In the genomic region with DNA sequence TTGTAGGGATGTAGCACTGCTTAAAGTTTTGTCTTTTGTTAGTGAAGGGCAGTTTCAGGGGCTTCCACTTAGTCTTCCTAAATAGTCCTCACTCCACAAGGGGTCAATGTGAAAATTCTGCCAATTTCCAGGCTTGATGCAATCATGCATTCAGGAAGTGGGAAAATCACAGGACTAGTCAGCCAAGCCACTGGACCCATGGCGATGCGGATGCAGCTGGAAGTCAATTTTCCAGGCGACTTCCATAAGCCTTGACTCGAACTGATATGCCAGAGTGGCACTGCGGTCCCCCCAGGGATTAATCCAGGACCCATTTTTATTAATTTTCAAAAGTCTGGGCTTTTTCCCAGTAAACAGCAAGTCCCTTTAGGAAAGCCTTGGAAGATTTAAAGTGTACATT, we compare ENCODE assay signal across 27 cellular contexts.
"Had no signal": no experiment of that assay in that cellular context is flagged by ENCODE, and none has a peak within 500 bp of the region (broad histone marks: within the 10 kb centered on the region; RNA-seq: fewer than 3 reads in every experiment).

No MANE protein-coding gene starts in this region.

- H3K4me3 Mint-ChIP-seq: activated CD4-positive, alpha-beta memory T cell treated with anti-CD3 and anti-CD28 coated beads for 36 hours; activated CD4-positive, alpha-beta T cell treated with anti-CD3 and anti-CD28 coated beads, Interleukin-2, amount 10 ng/mL, durations not matched to agents 24 days and 14 days; activated T-cell treated with anti-CD3 and anti-CD28 coated beads, Interleukin-2, amount 50 U/mL, for 24 hours; activated T-helper 17 cell treated with anti-CD3 and anti-CD28 coated beads, Interleukin-2, amount 50 U/mL, for 72 hours; endodermal cell; nephron had no signal

- H3K27me3 ChIP-seq: body of pancreas, cardiac muscle cell, heart left ventricle, left lung, neutrophil, right lobe of liver, testis, transverse colon had no signal

- H3K27me3 Mint-ChIP-seq: activated CD4-positive, alpha-beta memory T cell treated with anti-CD3 and anti-CD28 coated beads for 36 hours; activated CD4-positive, alpha-beta T cell treated with anti-CD3 and anti-CD28 coated beads, Interleukin-2, amount 10 ng/mL, durations not matched to agents 24 days and 14 days; activated T-cell treated with anti-CD3 and anti-CD28 coated beads, Interleukin-2, amount 50 U/mL, for 24 hours; activated T-helper 17 cell treated with anti-CD3 and anti-CD28 coated beads, Interleukin-2, amount 50 U/mL, for 72 hours had no signal

- H3K4me1 Mint-ChIP-seq: endodermal cell, nephron had no signal

- DNase-seq: activated CD4-positive, alpha-beta memory T cell treated with anti-CD3 and anti-CD28 coated beads for 36 hours; activated CD4-positive, CD25-positive, alpha-beta regulatory T cell treated with anti-CD3 and anti-CD28 coated beads, Interleukin-2, amount 50 U/mL, for 72 hours; activated CD8-positive, alpha-beta memory T cell treated with anti-CD3 and anti-CD28 coated beads, Interleukin-2, amount 50 U/mL, for 48 hours; activated gamma-delta T cell treated with Interleukin-2 at 50 U/mL for 16 hours; activated T-cell treated with anti-CD3 and anti-CD28 coated beads, Interleukin-2, amount 50 U/mL, for 24 hours; anterior cingulate cortex; body of pancreas; cortex of kidney; endodermal cell; heart left ventricle; hypothalamus; immature natural killer cell; left lung; right lobe of liver; stimulated activated CD4-positive, alpha-beta T cell treated with anti-CD3 and anti-CD28 coated beads, Interleukin-12 subunit alpha, Interleukin-12 subunit beta, amount 100 ng/mL, for 4 hours; stimulated activated CD4-positive, alpha-beta T cell treated with anti-CD3 and anti-CD28 coated beads, Interleukin-4, amount 100 ng/mL, for 1 hour; stimulated activated naive CD8-positive, alpha-beta T cell treated with anti-CD3 and anti-CD28 coated beads, Interleukin-15, Interleukin-2, amounts not matched to agents 100 U/mL and 50 U/mL, for 24 hours; T-helper 2 cell; testis; transverse colon had no signal

- H3K4me3 ChIP-seq: body of pancreas, cardiac muscle cell, heart left ventricle, left lung, lung, right lobe of liver, testis, transverse colon had no signal

- H3K36me3 ChIP-seq: cardiac muscle cell, heart left ventricle, left lung, neutrophil, right lobe of liver, transverse colon had no signal

- H3K4me1 ChIP-seq: left lung, right lobe of liver, testis, transverse colon had no signal

- H3K9me3 ChIP-seq: body of pancreas, heart left ventricle, left lung, neutrophil, right lobe of liver, testis, transverse colon had no signal

- H3K27ac ChIP-seq: body of pancreas, cardiac muscle cell, heart left ventricle, left lung, right lobe of liver, testis, transverse colon had no signal

- H3K9me3 Mint-ChIP-seq: activated CD4-positive, alpha-beta memory T cell treated with anti-CD3 and anti-CD28 coated beads for 36 hours; activated CD4-positive, alpha-beta T cell treated with anti-CD3 and anti-CD28 coated beads, Interleukin-2, amount 10 ng/mL, durations not matched to agents 24 days and 14 days; activated naive CD4-positive, alpha-beta T cell treated with anti-CD3 and anti-CD28 coated beads, Interleukin-2, amount 50 U/mL, for 72 hours; activated T-cell treated with anti-CD3 and anti-CD28 coated beads, Interleukin-2, amount 50 U/mL, for 24 hours; activated T-helper 17 cell treated with anti-CD3 and anti-CD28 coated beads, Interleukin-2, amount 50 U/mL, for 72 hours; immature natural killer cell; nephron had no signal

- ATAC-seq: body of pancreas; left lung; stimulated activated naive CD8-positive, alpha-beta T cell treated with anti-CD3 and anti-CD28 coated beads, Interleukin-15, Interleukin-2, amounts not matched to agents 100 U/mL and 50 U/mL, for 24 hours had no signal
